Comparison of ENCODE assay signal across 15 cellular contexts in the genomic region with DNA sequence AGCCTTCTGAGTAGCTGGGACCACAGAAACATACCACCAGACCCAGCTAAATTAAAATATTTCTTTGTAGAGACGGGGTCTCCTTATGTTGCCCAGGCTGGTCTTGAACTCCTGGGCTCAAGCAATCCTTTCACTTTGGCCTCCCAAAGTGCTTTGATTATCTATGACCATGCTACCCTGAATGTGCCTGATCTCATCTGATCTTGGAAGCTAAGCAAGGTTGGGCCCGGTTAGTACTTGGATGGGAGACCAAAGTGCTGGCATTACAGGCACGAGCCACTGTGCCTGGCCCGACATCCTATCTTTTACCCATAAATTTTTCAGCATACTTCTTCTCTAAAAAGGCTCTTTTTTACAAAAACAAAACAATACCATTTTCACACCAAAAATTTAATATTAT.
"Had no signal": no experiment of that assay in that cellular context is flagged by ENCODE, and none has a peak within 500 bp of the region (broad histone marks: within the 10 kb centered on the region; RNA-seq: fewer than 3 reads in every experiment).

No MANE protein-coding gene starts in this region.

- H3K27me3 ChIP-seq: heart right ventricle, left lung, sigmoid colon, suprapubic skin had no signal

- H3K9me3 Mint-ChIP-seq: T-helper 2 cell treated with Interferon-gamma antibody and Interleukin-4, amounts not matched to agents 5 μg/mL and 100 μg/mL, for 36 hours had no signal

- FAIRE-seq: endothelial cell of umbilical vein, frontal cortex, keratinocyte had no signal

- H3K36me3 ChIP-seq: suprapubic skin had no signal

- H3K27ac ChIP-seq: left lung, psoas muscle, sigmoid colon, suprapubic skin had no signal

- H3K4me3 ChIP-seq: psoas muscle had no signal

- H3K9me3 ChIP-seq: heart right ventricle, left lung, psoas muscle, sigmoid colon, suprapubic skin had no signal

- DNase-seq: heart right ventricle; left lung; nucleus accumbens; psoas muscle; sigmoid colon; stimulated activated CD4-positive, alpha-beta T cell treated with anti-CD3 and anti-CD28 coated beads, Interleukin-12 subunit alpha, Interleukin-12 subunit beta, amount 100 ng/mL, for 4 hours; stimulated activated naive CD4-positive, alpha-beta T cell treated with Interleukin-2 at 50 U/mL for 16 hours; SW 1271 had no signal

- ATAC-seq: activated CD4-positive, CD25-positive, alpha-beta regulatory T cell treated with anti-CD3 and anti-CD28 coated beads, Interleukin-2, amount 50 U/mL, for 24 hours; activated naive CD4-positive, alpha-beta T cell treated with anti-CD3 and anti-CD28 coated beads, Interleukin-2, amount 50 U/mL, for 72 hours; heart right ventricle; left lung; psoas muscle had no signal

- H3K4me1 ChIP-seq: heart right ventricle, psoas muscle, sigmoid colon, suprapubic skin had no signal
